ENCODE assay signal across 1 cellular context in genomic region chr3:193563429-193563828, GRCh38.
TF ChIP-seq lines count a peak whose summit lies in the region.

No MANE protein-coding gene starts in this region.

TF ChIP-seq in HepG2, 621 proteins besides CTCF, POLR2A, EP300 and RAD21:
- TF ChIP-seq ATF3 (CRISPR knock-in tag; IDR thresholded peaks at IDR 0.05) (no peak), ZFAT (CRISPR knock-in tag; conservative IDR thresholded peaks at IDR 0.05) (no peak), ETV5 (CRISPR knock-in tag; IDR thresholded peaks at IDR 0.05; ENCODE audit: borderline replicate concordance) (no peak), CEBPG (CRISPR knock-in tag; IDR thresholded peaks at IDR 0.05) (peak; percentile 43; the same call in 1 of the 2 replicates), ZFP1 (CRISPR knock-in tag; IDR thresholded peaks at IDR 0.05) (no peak), CSRNP2 (CRISPR knock-in tag; conservative IDR thresholded peaks at IDR 0.05; ENCODE audit: low read depth) (no peak), ZNF549 (CRISPR knock-in tag; IDR thresholded peaks at IDR 0.05) (no peak), RARG (CRISPR knock-in tag; IDR thresholded peaks at IDR 0.05; ENCODE audit: low read depth) (no peak), ZZZ3 (CRISPR knock-in tag; IDR thresholded peaks at IDR 0.05; ENCODE audit: borderline replicate concordance) (no peak), CEBPB (IDR thresholded peaks at IDR 0.05; ENCODE audit: borderline replicate concordance, low read depth, low read length) (peak; percentile 75), TFAP4 (IDR thresholded peaks at IDR 0.05; ENCODE audit: borderline replicate concordance, low read depth) (peak; percentile 39; the same call in 1 of the 2 replicates)
TF ChIP-seq in HepG2: peak in this region for 3.
